1 cellular context compared by ENCODE assay signal in the genomic region with DNA sequence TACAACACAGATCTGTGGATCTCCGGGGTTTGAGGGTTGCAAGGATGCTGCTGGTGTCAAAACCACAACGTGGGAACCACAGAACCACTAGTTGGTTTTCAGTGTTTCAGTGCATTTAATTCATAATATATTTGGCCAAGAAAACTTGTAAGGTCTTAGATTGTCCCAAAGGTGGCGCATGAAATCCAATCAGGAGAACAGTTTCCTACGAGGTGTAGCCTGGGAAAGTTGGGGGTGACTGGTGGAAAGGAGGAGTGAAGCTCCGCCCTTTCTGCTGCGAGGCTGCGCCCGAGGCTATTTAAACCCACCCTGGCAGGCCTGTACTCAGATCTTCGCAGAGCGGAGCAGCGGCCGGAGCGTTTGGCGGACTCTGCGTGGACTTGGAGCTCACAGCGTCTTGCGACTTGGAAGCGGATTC.
A peak's percentile ranks its signal among the peaks of the same experiment; 100 is the strongest.
TF ChIP-seq lines count a peak whose summit lies in the region.

No MANE protein-coding gene starts in this region.

TF ChIP-seq in HepG2, 621 proteins besides CTCF, POLR2A, EP300 and RAD21:
- TF ChIP-seq ZNF768 (CRISPR knock-in tag; IDR thresholded peaks at IDR 0.05) (peak; percentile 28; the same call in 1 of the 2 replicates), STAG1 (CRISPR knock-in tag; IDR thresholded peaks at IDR 0.05) (peak; percentile 57)
- TF ChIP-seq, protein P1, sequence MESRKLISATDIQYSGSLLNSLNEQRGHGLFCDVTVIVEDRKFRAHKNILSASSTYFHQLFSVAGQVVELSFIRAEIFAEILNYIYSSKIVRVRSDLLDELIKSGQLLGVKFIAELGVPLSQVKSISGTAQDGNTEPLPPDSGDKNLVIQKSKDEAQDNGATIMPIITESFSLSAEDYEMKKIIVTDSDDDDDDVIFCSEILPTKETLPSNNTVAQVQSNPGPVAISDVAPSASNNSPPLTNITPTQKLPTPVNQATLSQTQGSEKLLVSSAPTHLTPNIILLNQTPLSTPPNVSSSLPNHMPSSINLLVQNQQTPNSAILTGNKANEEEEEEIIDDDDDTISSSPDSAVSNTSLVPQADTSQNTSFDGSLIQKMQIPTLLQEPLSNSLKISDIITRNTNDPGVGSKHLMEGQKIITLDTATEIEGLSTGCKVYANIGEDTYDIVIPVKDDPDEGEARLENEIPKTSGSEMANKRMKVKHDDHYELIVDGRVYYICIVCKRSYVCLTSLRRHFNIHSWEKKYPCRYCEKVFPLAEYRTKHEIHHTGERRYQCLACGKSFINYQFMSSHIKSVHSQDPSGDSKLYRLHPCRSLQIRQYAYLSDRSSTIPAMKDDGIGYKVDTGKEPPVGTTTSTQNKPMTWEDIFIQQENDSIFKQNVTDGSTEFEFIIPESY (CRISPR knock-in tag; IDR thresholded peaks at IDR 0.05) = peak; percentile 39; the same call in 1 of the 2 replicates
TF ChIP-seq in HepG2: peak in this region for 3; not testable (repeated sequence) for 618.
